Comparison of ENCODE assay signal across 1 cellular context in genomic region chr12:107320929-107321618, GRCh38.
TF ChIP-seq lines count a peak whose summit lies in the region.

No MANE protein-coding gene starts in this region.

TF ChIP-seq in SK-N-SH, 30 proteins besides CTCF, POLR2A, EP300 and RAD21 (continued from another document):
- TF ChIP-seq EZH2phosphoT487 (IDR thresholded peaks at IDR 0.05; ENCODE audit: borderline replicate concordance, low read depth): no peak
